18 cellular contexts compared by ENCODE assay signal in genomic region chr2:16142383-16143361, GRCh38.
DNase-seq lines count a peak whose midpoint lies in the region; ATAC-seq, FAIRE-seq and TF ChIP-seq lines count a peak whose summit lies in the region.
"Had no signal": no experiment of that assay in that cellular context is flagged by ENCODE, and none has a peak within 500 bp of the region (broad histone marks: within the 10 kb centered on the region; RNA-seq: fewer than 3 reads in every experiment).

No MANE protein-coding gene starts in this region.

- FAIRE-seq in A549 (lab: Jason Lieb, UNC): no peak
- FAIRE-seq: GM18507, RCC 7860 had no signal

- BruUV-seq in Calu3 (replicated peaks; lab: Mats Ljungman, UMichigan): no TSS peak

- TF ChIP-seq CTCF in A549 (IDR thresholded peaks at IDR 0.05): no peak
- TF ChIP-seq CTCF in Calu3 (IDR thresholded peaks at IDR 0.05; ENCODE audit: unreplicated experiment): no peak
- no peak for TF ChIP-seq CTCF in activated CD8-positive, alpha-beta T cell treated with anti-CD3 and anti-CD28 coated beads for 36 hours (IDR thresholded peaks at IDR 0.05)
- no peak for TF ChIP-seq CTCF in chondrocyte (IDR thresholded peaks at IDR 0.05)

- CTCF ChIA-PET in A549 (lab: Yijun Ruan, JAX): no interaction called here
- CTCF ChIA-PET in Calu3 (lab: Charles Lee): interaction anchor here (1.3 to 1.8 kb wide), 4 partner anchors 19 to 203 kb away, joined by 3 to 6 read pairs (median 4); partner anchors contain the start of gene MYCN
- CTCF ChIA-PET in activated CD8-positive, alpha-beta T cell treated with anti-CD3 and anti-CD28 coated beads for 36 hours (lab: Charles Lee): interaction anchor here (1.2 kb wide), 1 partner anchor 9 kb away, joined by 3 read pairs; no protein-coding TSS in a partner anchor

- peaks cover 25% of the 10 kb centered on the region for H3K4me1 Mint-ChIP-seq in Calu3 (ENCODE audit: low read depth, unreplicated experiment)
- no peaks in the 10 kb centered on the region for H3K4me1 Mint-ChIP-seq in activated CD8-positive, alpha-beta T cell treated with anti-CD3 and anti-CD28 coated beads for 36 hours (ENCODE audit: low read depth)
- H3K4me1 Mint-ChIP-seq in naive thymus-derived CD8-positive, alpha-beta T cell: no peaks in the 10 kb centered on the region
- H3K4me1 Mint-ChIP-seq in chondrocyte (ENCODE audit: low read depth): no peaks in the 10 kb centered on the region
- H3K4me1 Mint-ChIP-seq: memory B cell had no signal

- TF ChIP-seq RAD21 in A549 (conservative IDR thresholded peaks at IDR 0.05 in 1 of 2, IDR thresholded peaks at IDR 0.05 in 1 of 2): no peak

- no peak overlapping the region for H3K4me2 ChIP-seq in A549
- H3K4me2 ChIP-seq: BLaER1 treated with 17β-estradiol and CSF1 and Interleukin-3, amounts not matched to agents 10 nM and 100 nM had no signal

- H3K9me3 Mint-ChIP-seq in Calu3 (ENCODE audit: low read depth, unreplicated experiment) (no peaks in the 10 kb centered on the region), chondrocyte (ENCODE audit: low read depth) (no peaks in the 10 kb centered on the region)
- H3K9me3 Mint-ChIP-seq in activated CD8-positive, alpha-beta T cell treated with anti-CD3 and anti-CD28 coated beads for 36 hours: peaks cover 4% of the 10 kb centered on the region
- H3K9me3 Mint-ChIP-seq in naive thymus-derived CD8-positive, alpha-beta T cell: peaks cover 0 to 4% (median 0%) of the 10 kb centered on the region in 9 donors
- H3K9me3 Mint-ChIP-seq: memory B cell had no signal

- H3K4me1 ChIP-seq in A549: 0 out of 3 replicates have a peak, but pooled peaks cover 5% of the 10 kb centered on the region
- H3K4me1 ChIP-seq: adrenal gland; BLaER1 treated with 17β-estradiol and CSF1 and Interleukin-3, amounts not matched to agents 10 nM and 100 nM; colonic mucosa; prostate gland had no signal

- peak overlapping the region; percentile 76 for H3K27ac Mint-ChIP-seq in Calu3 (ENCODE audit: unreplicated experiment)
- H3K27ac Mint-ChIP-seq in activated CD8-positive, alpha-beta T cell treated with anti-CD3 and anti-CD28 coated beads for 36 hours: no peak overlapping the region
- H3K27ac Mint-ChIP-seq in naive thymus-derived CD8-positive, alpha-beta T cell: peak overlapping the region in 2 of 10 donors; percentile 10 to 25
- no peak overlapping the region for H3K27ac Mint-ChIP-seq in chondrocyte (ENCODE audit: unreplicated experiment)
- H3K27ac Mint-ChIP-seq: memory B cell had no signal

- H3K4me3 ChIP-seq in A549: no peak overlapping the region
- H3K4me3 ChIP-seq: adrenal gland; BLaER1 treated with 17β-estradiol and CSF1 and Interleukin-3, amounts not matched to agents 10 nM and 100 nM; colonic mucosa; HAP-1; prostate gland had no signal

- peak overlapping the region; percentile 8 for H3K4me3 Mint-ChIP-seq in Calu3 (ENCODE audit: low read depth, unreplicated experiment)
- H3K4me3 Mint-ChIP-seq in activated CD8-positive, alpha-beta T cell treated with anti-CD3 and anti-CD28 coated beads for 36 hours: no peak overlapping the region
- no peak overlapping the region for H3K4me3 Mint-ChIP-seq in naive thymus-derived CD8-positive, alpha-beta T cell
- no peak overlapping the region for H3K4me3 Mint-ChIP-seq in chondrocyte (ENCODE audit: unreplicated experiment)
- H3K4me3 Mint-ChIP-seq: memory B cell had no signal

- no peaks in the 10 kb centered on the region for H3K9me3 ChIP-seq in A549
- H3K9me3 ChIP-seq: adrenal gland; BLaER1 treated with 17β-estradiol and CSF1 and Interleukin-3, amounts not matched to agents 10 nM and 100 nM; colonic mucosa; HAP-1; prostate gland had no signal

- DNase-seq in A549 (ENCODE audit: low read depth in 1 of 2, low spot score in 1 of 2) (no peak), Calu3 (peak; percentile 78), cardiac septum (ENCODE audit: low spot score) (no peak), NCI-H1092 treated with DMSO at 0.1 percent for 48 hours (lab: John Stamatoyannopoulos, UW) (no peak), chondrocyte (ENCODE audit: low spot score) (no peak)
- no peak for DNase-seq in activated CD8-positive, alpha-beta T cell treated with anti-CD3 and anti-CD28 coated beads for 36 hours
- peak in 3 of 10 donors; percentile 2 to 63 (median 56) for DNase-seq in naive thymus-derived CD8-positive, alpha-beta T cell
- DNase-seq: adrenal gland; colonic mucosa; GF-D8; stimulated activated CD4-positive, alpha-beta T cell treated with anti-CD3 and anti-CD28 coated beads, Interleukin-2, amount 100 ng/mL, for 24 hours had no signal

- H3K36me3 Mint-ChIP-seq in Calu3 (ENCODE audit: insufficient read depth, unreplicated experiment): peaks cover 5% of the 10 kb centered on the region
- no peaks in the 10 kb centered on the region for H3K36me3 Mint-ChIP-seq in activated CD8-positive, alpha-beta T cell treated with anti-CD3 and anti-CD28 coated beads for 36 hours (ENCODE audit: low read depth)
- H3K36me3 Mint-ChIP-seq in naive thymus-derived CD8-positive, alpha-beta T cell: no peaks in the 10 kb centered on the region
- H3K36me3 Mint-ChIP-seq in chondrocyte (ENCODE audit: low read depth): no peaks in the 10 kb centered on the region
- H3K36me3 Mint-ChIP-seq: memory B cell had no signal

- TF ChIP-seq EP300 in A549 (IDR thresholded peaks at IDR 0.05): no peak

- WGBS in A549 (ENCODE audit: missing lambda C conversion rate): 46% methylated on average over 9 of the region's 9 CpGs

- ATAC-seq in A549 (peak; percentile 47 to 60; a peak in 4 of 6 replicates), GM18498 (IDR thresholded peaks at IDR 0.05; ENCODE audit: unreplicated experiment) (no peak)
- ATAC-seq in activated CD8-positive, alpha-beta T cell treated with anti-CD3 and anti-CD28 coated beads for 36 hours: peak; percentile 88
- peak; percentile 49 to 72 for ATAC-seq in naive thymus-derived CD8-positive, alpha-beta T cell

- TF ChIP-seq POLR2A in A549 (IDR thresholded peaks at IDR 0.05; ENCODE audit: low read length): no peak

- POLR2A ChIA-PET in A549 (lab: Yijun Ruan, JAX): no interaction called here
- POLR2A ChIA-PET in activated CD8-positive, alpha-beta T cell treated with anti-CD3 and anti-CD28 coated beads for 36 hours (lab: Charles Lee): no interaction called here
- POLR2A ChIA-PET in naive thymus-derived CD8-positive, alpha-beta T cell (lab: Charles Lee): interaction anchor here (1.5 to 1.6 kb wide), 2 partner anchors 177 to 199 kb away, joined by 5 read pairs; no protein-coding TSS in a partner anchor

- intact Hi-C loops in Calu3 (cut with micrococcal nuclease; ENCODE audit: unreplicated experiment) (loop anchor here (5.0 kb wide), 1 partner anchor 175 kb away; no protein-coding TSS in a partner anchor), cardiac septum (cut with DNase I) (no loop called here)
- intact Hi-C loops in activated CD8-positive, alpha-beta T cell treated with anti-CD3 and anti-CD28 coated beads for 36 hours (cut with micrococcal nuclease): no loop called here

- H3K27me3 Mint-ChIP-seq in Calu3 (ENCODE audit: unreplicated experiment) (no peaks in the 10 kb centered on the region), chondrocyte (ENCODE audit: low read depth) (peaks cover 6% of the 10 kb centered on the region)
- H3K27me3 Mint-ChIP-seq in activated CD8-positive, alpha-beta T cell treated with anti-CD3 and anti-CD28 coated beads for 36 hours: no peaks in the 10 kb centered on the region
- no peaks in the 10 kb centered on the region for H3K27me3 Mint-ChIP-seq in naive thymus-derived CD8-positive, alpha-beta T cell
- H3K27me3 Mint-ChIP-seq: memory B cell had no signal

- no peak overlapping the region for H3K27ac ChIP-seq in A549
- H3K27ac ChIP-seq: adrenal gland; BLaER1 treated with 17β-estradiol and CSF1 and Interleukin-3, amounts not matched to agents 10 nM and 100 nM; colonic mucosa; prostate gland had no signal

TF ChIP-seq in A549, 52 proteins besides CTCF, POLR2A, EP300 and RAD21:
- TF ChIP-seq RNF2 (IDR thresholded peaks at IDR 0.05; ENCODE audit: borderline replicate concordance, low read depth): no peak
- peak; percentile 15 for TF ChIP-seq CHD2 (IDR thresholded peaks at IDR 0.05; ENCODE audit: low read length, partially characterized antibody)
- no peak for TF ChIP-seq CHD4 (IDR thresholded peaks at IDR 0.05; ENCODE audit: borderline replicate concordance)
- no peak for TF ChIP-seq BHLHE40 (IDR thresholded peaks at IDR 0.05; ENCODE audit: low read depth, low read length)
